Comparison of ENCODE assay signal across 25 cellular contexts in genomic region chr1:232209357-232209756, GRCh38.
DNase-seq lines count a peak whose midpoint lies in the region; ATAC-seq and TF ChIP-seq lines count a peak whose summit lies in the region.
"Had no signal": no experiment of that assay in that cellular context is flagged by ENCODE, and none has a peak within 500 bp of the region (broad histone marks: within the 10 kb centered on the region; RNA-seq: fewer than 3 reads in every experiment).

No MANE protein-coding gene starts in this region.

- no peak for TF ChIP-seq CTCF in prostate gland (IDR thresholded peaks at IDR 0.05)

- no peak overlapping the region for H3K27ac ChIP-seq in prostate gland
- H3K27ac ChIP-seq: HL-60, PC-9 had no signal

- H3K4me3 ChIP-seq in prostate gland, result no peak overlapping the region
- H3K4me3 ChIP-seq: PC-9 had no signal

- no peaks in the 10 kb centered on the region for H3K36me3 ChIP-seq in prostate gland

- no peaks in the 10 kb centered on the region for H3K4me1 ChIP-seq in prostate gland (replicated peaks)

- DNase-seq in RPMI7951 (ENCODE audit: low read depth), result peak; percentile 20
- DNase-seq in astrocyte of the hippocampus (ENCODE audit: low read depth, low spot score), result peak; percentile 58
- peak; percentile 20 for DNase-seq in kidney glomerular epithelial cell (lab: John Stamatoyannopoulos, UW)
- no peak for DNase-seq in NCI-H526 (lab: John Stamatoyannopoulos, UW)
- DNase-seq in prostate gland (ENCODE audit: low spot score), result no peak
- no peak for DNase-seq in retina
- DNase-seq: C1 segment of cervical spinal cord; Caco-2; CD4-positive, alpha-beta memory T cell; DMS79 treated with DMSO at 0.1 percent for 48 hours; GF-D8; MV-4-11; NCI-H1105; NCI-H1436 treated with DMSO at 0.1 percent for 48 hours; NCI-H187 treated with DMSO at 0.1 percent for 48 hours; NCI-H446; NCI-H524 treated with DMSO at 0.1 percent for 48 hours; NCI-H82; NK-92 treated with Interleukin-12 subunit alpha and Interleukin-12 subunit beta, amount 100 ng/mL, for 24 hours; PC-9; Right ventricle myocardium superior; RPMI8226 had no signal

- no peaks in the 10 kb centered on the region for H3K9me3 ChIP-seq in prostate gland
- H3K9me3 ChIP-seq: Caco-2 had no signal

- no peak for ATAC-seq in HG02763 (IDR thresholded peaks at IDR 0.05; ENCODE audit: unreplicated experiment)
- ATAC-seq: HCT116 had no signal

- intact Hi-C loops in prostate gland (cut with DNase I), result no loop called here

- 51% methylated on average over 4 of the region's 4 CpGs for WGBS in prostate gland

- TF ChIP-seq POLR2A in prostate gland (IDR thresholded peaks at IDR 0.05), result no peak

- H3K27me3 ChIP-seq in prostate gland (replicated peaks; ENCODE audit: insufficient read depth), result no peaks in the 10 kb centered on the region

Comparison
In these comparisons a context has a peak if more than half of its experiments do, and no peak if none do; other contexts are left out.
1. DNase-seq: peak in RPMI7951 (single experiment), astrocyte of the hippocampus (single experiment) and kidney glomerular epithelial cell (single experiment); none in NCI-H526 (0 of 2), prostate gland (single experiment) and retina (single experiment).